ENCODE assay signal across 18 cellular contexts in genomic region chr2:160194946-160195345, GRCh38. TPM values are rescaled to one million over a fixed set of nuclear protein-coding genes. Genes with fewer than 3 reads are reported as not detected.
DNase-seq lines count a peak whose midpoint lies in the region; ATAC-seq and TF ChIP-seq lines count a peak whose summit lies in the region.
"Had no signal": no experiment of that assay in that cellular context is flagged by ENCODE, and none has a peak within 500 bp of the region (broad histone marks: within the 10 kb centered on the region; RNA-seq: fewer than 3 reads in every experiment).

No MANE protein-coding gene starts in this region.

- H3K4me3 Mint-ChIP-seq in activated CD4-positive, alpha-beta memory T cell treated with anti-CD3 and anti-CD28 coated beads, Interleukin-2, amount 10 ng/mL, durations not matched to agents 7 days and 5 days: no peak overlapping the region
- H3K4me3 Mint-ChIP-seq: activated T-helper 1 cell treated with anti-CD3 and anti-CD28 coated beads, Interleukin-12 subunit alpha, Interleukin-12 subunit beta, Interleukin-2, Interleukin-4 antibody, amounts not matched to agents 30 ng/mL and 10 ng/mL and 1 ng/mL, durations not matched to agents 14 hours and 24 hours and 36 hours; CD4-positive, CD25-positive, alpha-beta regulatory T cell; neural crest cell had no signal

- no peaks in the 10 kb centered on the region for H3K9me3 Mint-ChIP-seq in activated CD4-positive, alpha-beta memory T cell treated with anti-CD3 and anti-CD28 coated beads, Interleukin-2, amount 10 ng/mL, durations not matched to agents 7 days and 5 days
- H3K9me3 Mint-ChIP-seq: activated T-helper 1 cell treated with anti-CD3 and anti-CD28 coated beads, Interleukin-12 subunit alpha, Interleukin-12 subunit beta, Interleukin-2, Interleukin-4 antibody, amounts not matched to agents 30 ng/mL and 10 ng/mL and 1 ng/mL, durations not matched to agents 14 hours and 24 hours and 36 hours; neural crest cell had no signal

- H3K4me3 ChIP-seq in DND-41 (ENCODE audit: low read depth in 1 of 2, low read length in 2 of 2): no peak overlapping the region
- no peak overlapping the region for H3K4me3 ChIP-seq in lower lobe of right lung
- H3K4me3 ChIP-seq in sigmoid colon: no peak overlapping the region
- H3K4me3 ChIP-seq in right atrium auricular region: no peak overlapping the region
- H3K4me3 ChIP-seq: dorsolateral prefrontal cortex had no signal

- H3K9me3 ChIP-seq in DND-41 (ENCODE audit: insufficient read depth, low read length, severe bottlenecking) (no peaks in the 10 kb centered on the region), lower lobe of right lung (no peaks in the 10 kb centered on the region), sigmoid colon (no peaks in the 10 kb centered on the region), right atrium auricular region (no peaks in the 10 kb centered on the region)

- H3K4me1 ChIP-seq in DND-41 (ENCODE audit: insufficient read depth, low read length) (peaks cover 21% of the 10 kb centered on the region), lower lobe of right lung (no peaks in the 10 kb centered on the region), sigmoid colon (no peaks in the 10 kb centered on the region), right atrium auricular region (peaks cover 0 to 7% of the 10 kb centered on the region in 2 donors)

- ATAC-seq in DND-41 (ENCODE audit: insufficient read depth, low read depth) (peak; percentile 95), GM21423 (IDR thresholded peaks at IDR 0.05; ENCODE audit: unreplicated experiment) (peak; percentile 60), lower lobe of right lung (peak; percentile 14 to 48)
- ATAC-seq: left colon had no signal

- H3K4me1 Mint-ChIP-seq in activated CD4-positive, alpha-beta memory T cell treated with anti-CD3 and anti-CD28 coated beads, Interleukin-2, amount 10 ng/mL, durations not matched to agents 7 days and 5 days: peaks cover 6% of the 10 kb centered on the region
- H3K4me1 Mint-ChIP-seq: CD4-positive, CD25-positive, alpha-beta regulatory T cell; neural crest cell had no signal

- peak; percentile 70 for DNase-seq in DND-41
- peak; percentile 45 for DNase-seq in activated CD4-positive, alpha-beta memory T cell treated with anti-CD3 and anti-CD28 coated beads, Interleukin-2, amount 10 ng/mL, durations not matched to agents 7 days and 5 days
- DNase-seq in lower lobe of right lung: no peak
- DNase-seq in sigmoid colon: no peak
- no peak for DNase-seq in NCI-H1048 (lab: John Stamatoyannopoulos, UW)
- no peak for DNase-seq in right atrium auricular region (ENCODE audit: low spot score)
- DNase-seq: activated CD4-positive, alpha-beta T cell treated with anti-CD3 and anti-CD28 coated beads, Interleukin-2, amount 50 U/mL, for 48 hours; dorsolateral prefrontal cortex; erythroblast; Karpas-422; left colon; midbrain; NCI-H510A; SIG-M5 had no signal

- no peak overlapping the region for H3K4me2 ChIP-seq in DND-41 (ENCODE audit: insufficient read depth, low read length)

- 82 to 88% methylated on average over 5 of the region's 5 CpGs for WGBS in sigmoid colon, 2 donors

- no peaks in the 10 kb centered on the region for H3K36me3 ChIP-seq in DND-41 (ENCODE audit: insufficient read depth, low read length)
- peaks cover 11% of the 10 kb centered on the region for H3K36me3 ChIP-seq in lower lobe of right lung
- no peaks in the 10 kb centered on the region for H3K36me3 ChIP-seq in sigmoid colon
- H3K36me3 ChIP-seq in right atrium auricular region: no peaks in the 10 kb centered on the region

- CTCF ChIA-PET in activated CD4-positive, alpha-beta memory T cell treated with anti-CD3 and anti-CD28 coated beads, Interleukin-2, amount 10 ng/mL, durations not matched to agents 7 days and 5 days (lab: Charles Lee): no interaction called here

- peaks cover 8% of the 10 kb centered on the region for H3K27me3 Mint-ChIP-seq in activated CD4-positive, alpha-beta memory T cell treated with anti-CD3 and anti-CD28 coated beads, Interleukin-2, amount 10 ng/mL, durations not matched to agents 7 days and 5 days

- TF ChIP-seq CTCF in DND-41 (IDR thresholded peaks at IDR 0.05; ENCODE audit: borderline replicate concordance, extremely low read depth, low read length, poor library complexity, severe bottlenecking) (no peak), lower lobe of right lung (IDR thresholded peaks at IDR 0.05) (no peak), sigmoid colon (IDR thresholded peaks at IDR 0.05) (no peak), right atrium auricular region (IDR thresholded peaks at IDR 0.05) (no peak)

- H3K27ac Mint-ChIP-seq in activated CD4-positive, alpha-beta memory T cell treated with anti-CD3 and anti-CD28 coated beads, Interleukin-2, amount 10 ng/mL, durations not matched to agents 7 days and 5 days: no peak overlapping the region
- H3K27ac Mint-ChIP-seq: activated T-helper 1 cell treated with anti-CD3 and anti-CD28 coated beads, Interleukin-12 subunit alpha, Interleukin-12 subunit beta, Interleukin-2, Interleukin-4 antibody, amounts not matched to agents 30 ng/mL and 10 ng/mL and 1 ng/mL, durations not matched to agents 14 hours and 24 hours and 36 hours; CD4-positive, CD25-positive, alpha-beta regulatory T cell had no signal

- no peak overlapping the region for H2AFZ ChIP-seq in DND-41 (ENCODE audit: low read depth, low read length)

- POLR2A ChIA-PET in activated CD4-positive, alpha-beta memory T cell treated with anti-CD3 and anti-CD28 coated beads, Interleukin-2, amount 10 ng/mL, durations not matched to agents 7 days and 5 days (lab: Charles Lee): no interaction called here

- no peak overlapping the region for H3K9ac ChIP-seq in DND-41 (ENCODE audit: low read depth, low read length)

- H3K36me3 Mint-ChIP-seq in activated CD4-positive, alpha-beta memory T cell treated with anti-CD3 and anti-CD28 coated beads, Interleukin-2, amount 10 ng/mL, durations not matched to agents 7 days and 5 days (ENCODE audit: low read depth): no peaks in the 10 kb centered on the region
- H3K36me3 Mint-ChIP-seq: CD4-positive, CD25-positive, alpha-beta regulatory T cell had no signal

- H4K20me1 ChIP-seq in DND-41 (ENCODE audit: insufficient read depth, low read length): no peaks in the 10 kb centered on the region

- H3K79me2 ChIP-seq in DND-41 (ENCODE audit: insufficient read depth, low read length): no peaks in the 10 kb centered on the region

- H3K27ac ChIP-seq in DND-41 (ENCODE audit: low read length): peak overlapping the region; percentile 21; the same call in 1 of the 2 replicates
- H3K27ac ChIP-seq in lower lobe of right lung: no peak overlapping the region
- H3K27ac ChIP-seq in sigmoid colon: no peak overlapping the region
- H3K27ac ChIP-seq in right atrium auricular region: no peak overlapping the region
- H3K27ac ChIP-seq: dorsolateral prefrontal cortex had no signal

- no peak for TF ChIP-seq EP300 in sigmoid colon (IDR thresholded peaks at IDR 0.05)

- intact Hi-C loops in lower lobe of right lung (cut with DNase I) (no loop called here), sigmoid colon (cut with DNase I) (no loop called here)

- no peak for TF ChIP-seq POLR2A in sigmoid colon (IDR thresholded peaks at IDR 0.05)

- no peaks in the 10 kb centered on the region for H3K27me3 ChIP-seq in DND-41 (ENCODE audit: insufficient read depth, low read length, poor library complexity)
- no peaks in the 10 kb centered on the region for H3K27me3 ChIP-seq in lower lobe of right lung (ENCODE audit: low read depth)
- H3K27me3 ChIP-seq in sigmoid colon: no peaks in the 10 kb centered on the region
- H3K27me3 ChIP-seq in right atrium auricular region: no peaks in the 10 kb centered on the region
- H3K27me3 ChIP-seq: dorsolateral prefrontal cortex had no signal

RNA-seq across cellular contexts. Expression of gene ITGB6, which starts 5.1 kb away (rescaled TPM):
- not detected for total RNA-seq in activated CD4-positive, alpha-beta memory T cell treated with anti-CD3 and anti-CD28 coated beads, Interleukin-2, amount 10 ng/mL, durations not matched to agents 7 days and 5 days
- total RNA-seq in lower lobe of right lung: 65.2 TPM
- total RNA-seq in sigmoid colon: not detected
- polyA plus RNA-seq in sigmoid colon: 1 to 10 TPM; 1.8 to 5.1 (median 2.5) TPM
- total RNA-seq in right atrium auricular region: under 1 TPM; 0.20 to 0.30 TPM
- total RNA-seq: activated T-helper 1 cell treated with anti-CD3 and anti-CD28 coated beads, Interleukin-12 subunit alpha, Interleukin-12 subunit beta, Interleukin-2, Interleukin-4 antibody, amounts not matched to agents 30 ng/mL and 10 ng/mL and 1 ng/mL, durations not matched to agents 14 hours and 24 hours and 36 hours; CD4-positive, CD25-positive, alpha-beta regulatory T cell; dorsolateral prefrontal cortex; neural crest cell had no signal
- polyA plus RNA-seq: CD4-positive, CD25-positive, alpha-beta regulatory T cell had no signal

Comparison
In these comparisons a context has a peak if more than half of its experiments do, and no peak if none do; other contexts are left out.
1. ATAC-seq: peak in every context shown above with its lines; median percentile 95 in DND-41; 60 in GM21423; 31 in lower lobe of right lung.
2. DNase-seq: peak in DND-41 (single experiment) and activated CD4-positive, alpha-beta memory T cell treated with anti-CD3 and anti-CD28 coated beads, Interleukin-2, amount 10 ng/mL, durations not matched to agents 7 days and 5 days (single experiment); none in lower lobe of right lung (single experiment), sigmoid colon (single experiment), NCI-H1048 (single experiment) and right atrium auricular region (single experiment).
3. RNA of gene ITGB6, which starts 5.1 kb away (total RNA-seq): 65.2 TPM in lower lobe of right lung (single experiment); 0.20 to 0.30 TPM in right atrium auricular region, not detected in activated CD4-positive, alpha-beta memory T cell treated with anti-CD3 and anti-CD28 coated beads, Interleukin-2, amount 10 ng/mL, durations not matched to agents 7 days and 5 days and not detected in sigmoid colon; every median in the first group is over 10 times any median in the second.